25 cellular contexts compared by ENCODE assay signal in the genomic region with DNA sequence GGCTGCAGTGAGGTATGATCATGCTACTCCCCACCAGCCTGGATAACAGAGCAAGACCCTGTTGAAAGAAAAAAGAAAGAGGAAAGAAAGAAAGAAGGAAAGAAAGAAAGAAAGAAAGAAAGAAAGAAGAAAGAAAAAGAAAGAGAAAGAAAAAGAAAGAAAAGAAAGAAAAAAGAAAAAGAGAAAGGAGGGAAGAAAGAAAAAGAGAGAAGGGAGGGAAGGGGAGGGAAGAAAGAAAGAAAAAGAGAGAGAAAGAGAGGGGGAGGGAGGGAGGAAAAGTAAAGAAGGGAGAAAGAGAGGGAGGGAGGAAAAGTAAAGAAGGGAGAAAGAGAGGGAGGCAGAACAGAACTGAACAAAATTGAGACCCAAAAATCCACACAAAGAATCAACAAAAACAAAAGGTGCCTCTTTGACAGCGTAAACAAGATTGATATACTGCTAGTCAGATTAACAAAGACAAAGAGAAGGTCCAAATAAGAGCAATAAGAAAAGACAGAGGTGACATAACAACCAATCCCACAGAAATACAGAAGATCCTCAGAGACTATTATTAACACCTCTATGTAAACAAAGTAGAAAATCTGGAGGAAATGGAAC.
"Had no signal": no experiment of that assay in that cellular context is flagged by ENCODE, and none has a peak within 500 bp of the region (broad histone marks: within the 10 kb centered on the region; RNA-seq: fewer than 3 reads in every experiment).

No MANE protein-coding gene starts in this region.

- H3K27ac Mint-ChIP-seq: activated B cell treated with CpG ODN at 0.5 μM for 24 hours; activated CD8-positive, alpha-beta memory T cell treated with anti-CD3 and anti-CD28 coated beads, Interleukin-2, amount 10 ng/mL, durations not matched to agents 7 days and 5 days; activated CD8-positive, alpha-beta T cell treated with anti-CD3 and anti-CD28 coated beads, Interleukin-2, amount 10 ng/mL, durations not matched to agents 7 days and 5 days; activated naive CD8-positive, alpha-beta T cell treated with anti-CD3 and anti-CD28 coated beads, Interleukin-2, amount 10 ng/mL, durations not matched to agents 7 days and 5 days; type B pancreatic cell had no signal

- H3K27ac ChIP-seq: gastrocnemius medialis, left lung, lower lobe of right lung, right atrium auricular region, uterus had no signal

- H3K4me3 Mint-ChIP-seq: activated B cell treated with CpG ODN at 0.5 μM for 24 hours; activated CD8-positive, alpha-beta memory T cell treated with anti-CD3 and anti-CD28 coated beads, Interleukin-2, amount 10 ng/mL, durations not matched to agents 7 days and 5 days; activated CD8-positive, alpha-beta T cell treated with anti-CD3 and anti-CD28 coated beads, Interleukin-2, amount 10 ng/mL, durations not matched to agents 7 days and 5 days; activated naive CD8-positive, alpha-beta T cell treated with anti-CD3 and anti-CD28 coated beads, Interleukin-2, amount 10 ng/mL, durations not matched to agents 7 days and 5 days; natural killer cell treated with Interleukin-12 subunit alpha and Interleukin-12 subunit beta and Interleukin-15 and Interleukin-18, amount 100 ng/mL, for 72 hours; type B pancreatic cell had no signal

- DNase-seq: activated B cell treated with CpG ODN at 0.5 μM for 24 hours; activated CD8-positive, alpha-beta memory T cell treated with anti-CD3 and anti-CD28 coated beads, Interleukin-2, amount 10 ng/mL, durations not matched to agents 7 days and 5 days; activated CD8-positive, alpha-beta T cell treated with anti-CD3 and anti-CD28 coated beads, Interleukin-2, amount 10 ng/mL, durations not matched to agents 7 days and 5 days; activated naive CD4-positive, alpha-beta T cell; activated naive CD8-positive, alpha-beta T cell treated with anti-CD3 and anti-CD28 coated beads, Interleukin-2, amount 10 ng/mL, durations not matched to agents 7 days and 5 days; activated T-cell treated with anti-CD3 and anti-CD28 coated beads, Interleukin-2, amount 50 U/mL, for 48 hours; amniotic stem cell; caudate nucleus; effector CD8-positive, alpha-beta T cell; erythroblast; gastrocnemius medialis; glutamatergic neuron; left lung; lower lobe of right lung; mesendoderm; stimulated activated CD4-positive, alpha-beta T cell treated with anti-CD3 and anti-CD28 coated beads, Interleukin-15, amount 100 ng/mL, for 24 hours; stimulated activated CD4-positive, alpha-beta T cell treated with anti-CD3 and anti-CD28 coated beads, Interleukin-2, amount 100 ng/mL, for 24 hours; stimulated activated naive CD8-positive, alpha-beta T cell treated with anti-CD3 and anti-CD28 coated beads, Interleukin-15, Interleukin-2, amounts not matched to agents 100 U/mL and 50 U/mL, for 24 hours; substantia nigra; uterus had no signal

- H3K36me3 ChIP-seq: gastrocnemius medialis, left lung, lower lobe of right lung, right atrium auricular region, uterus had no signal

- H3K36me3 Mint-ChIP-seq: natural killer cell treated with Interleukin-12 subunit alpha and Interleukin-12 subunit beta and Interleukin-15 and Interleukin-18, amount 100 ng/mL, for 72 hours had no signal

- H3K27me3 Mint-ChIP-seq: activated B cell treated with CpG ODN at 0.5 μM for 24 hours; activated CD8-positive, alpha-beta memory T cell treated with anti-CD3 and anti-CD28 coated beads, Interleukin-2, amount 10 ng/mL, durations not matched to agents 7 days and 5 days; activated naive CD8-positive, alpha-beta T cell treated with anti-CD3 and anti-CD28 coated beads, Interleukin-2, amount 10 ng/mL, durations not matched to agents 7 days and 5 days; natural killer cell treated with Interleukin-12 subunit alpha and Interleukin-12 subunit beta and Interleukin-15 and Interleukin-18, amount 100 ng/mL, for 72 hours; type B pancreatic cell had no signal

- H3K4me2 ChIP-seq: smooth muscle cell had no signal

- H3K4me1 ChIP-seq: left lung had no signal

- H3K4me3 ChIP-seq: gastrocnemius medialis, left lung, lower lobe of right lung, right atrium auricular region, smooth muscle cell, uterus had no signal

- ATAC-seq: activated CD8-positive, alpha-beta memory T cell treated with anti-CD3 and anti-CD28 coated beads, Interleukin-2, amount 10 ng/mL, durations not matched to agents 7 days and 5 days; activated CD8-positive, alpha-beta T cell treated with anti-CD3 and anti-CD28 coated beads, Interleukin-2, amount 10 ng/mL, durations not matched to agents 7 days and 5 days; gastrocnemius medialis; left lung; lower lobe of right lung; natural killer cell treated with Interleukin-12 subunit alpha and Interleukin-12 subunit beta and Interleukin-15 and Interleukin-18, amount 100 ng/mL, for 72 hours; stimulated activated naive CD8-positive, alpha-beta T cell treated with anti-CD3 and anti-CD28 coated beads, Interleukin-15, Interleukin-2, amounts not matched to agents 100 U/mL and 50 U/mL, for 24 hours had no signal

- H3K9me3 ChIP-seq: gastrocnemius medialis, left lung, lower lobe of right lung, right atrium auricular region, uterus had no signal

- FAIRE-seq: islet of Langerhans had no signal

- H3K27me3 ChIP-seq: gastrocnemius medialis, left lung, right atrium auricular region, uterus had no signal
